In the genomic region with DNA sequence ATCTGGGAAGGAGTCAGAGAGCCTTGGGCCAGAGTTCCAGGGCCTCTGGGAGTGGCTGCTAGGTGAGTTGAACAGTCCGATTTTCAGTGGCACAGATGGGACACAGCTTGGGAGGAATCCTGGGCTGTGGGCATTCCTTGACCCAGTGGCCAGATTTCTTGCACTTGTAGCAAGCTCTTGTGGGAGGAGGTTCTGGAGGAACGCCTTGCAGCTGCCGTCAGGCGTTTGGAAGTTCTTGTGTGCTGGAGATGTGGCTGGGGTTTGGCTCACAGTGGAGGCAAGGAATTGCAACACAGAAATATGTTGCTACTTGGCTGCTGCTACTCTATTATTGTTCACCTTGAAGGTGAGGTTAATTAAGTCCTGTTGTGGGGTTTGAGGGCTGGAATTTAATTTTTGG, we compare ENCODE assay signal across 8 cellular contexts. TPM values are rescaled to one million over a fixed set of nuclear protein-coding genes. Genes with fewer than 3 reads are reported as not detected.
DNase-seq lines count a peak whose midpoint lies in the region; ATAC-seq and TF ChIP-seq lines count a peak whose summit lies in the region.
"Not testable (repeated sequence)": the region's sequence is repeated elsewhere in the genome, so short reads cannot be mapped to it uniquely, and the experiment has no call there.

No MANE protein-coding gene starts in this region.

- CTCF ChIA-PET in mammary epithelial cell (lab: Charles Lee; ENCODE audit: low non-redundant PET) = not testable (repeated sequence)

- H3K4me1 ChIP-seq in GM23248 (ENCODE audit: insufficient read depth) (peaks cover 39% of the 10 kb centered on the region), mammary epithelial cell (ENCODE audit: insufficient read depth, low read length) (peaks cover 24% of the 10 kb centered on the region), gastrocnemius medialis (peaks cover 0 to 15% of the 10 kb centered on the region in 2 donors)
- not testable (repeated sequence) for H3K4me1 ChIP-seq in right cardiac atrium (ENCODE audit: control insufficient read depth, insufficient read depth, low read length); mesenchymal stem cell (ENCODE audit: control insufficient read depth, insufficient read depth, low read depth, low read length); uterus

- not testable (repeated sequence) for H2BK120ac ChIP-seq in mesenchymal stem cell (ENCODE audit: low read depth, low read length)

- H3K23ac ChIP-seq in mesenchymal stem cell (ENCODE audit: low read length in 2 of 2) = not testable (repeated sequence)

- not testable (repeated sequence) for H3K9me2 ChIP-seq in GM23248 (ENCODE audit: insufficient read depth)

- peak; percentile 36 for DNase-seq in GM23248
- not testable (repeated sequence) for DNase-seq in mammary epithelial cell, mesenchymal stem cell
- peak; percentile 47 for DNase-seq in fibroblast of gingiva (ENCODE audit: low read depth)
- peak; percentile 24 for DNase-seq in fibroblast of villous mesenchyme (ENCODE audit: low read depth)
- DNase-seq in right cardiac atrium = peak in 2 of 3 donors; percentile 23 to 46
- DNase-seq in gastrocnemius medialis = peak; percentile 57 to 82
- peak; percentile 49 to 53 for DNase-seq in uterus

- H4K91ac ChIP-seq in mesenchymal stem cell (ENCODE audit: low read length) = not testable (repeated sequence)

- TF ChIP-seq CTCF in mammary epithelial cell (conservative IDR thresholded peaks at IDR 0.05 in 1 of 2, IDR thresholded peaks at IDR 0.05 in 1 of 2; ENCODE audit: extremely low read depth in 1 of 2, insufficient read depth in 1 of 2, low read depth in 1 of 2, low read length in 2 of 2); fibroblast of villous mesenchyme (IDR thresholded peaks at IDR 0.05; ENCODE audit: insufficient read depth, low read depth, low read length); gastrocnemius medialis (IDR thresholded peaks at IDR 0.05 in 4 of 5, conservative IDR thresholded peaks at IDR 0.05 in 1 of 5); uterus (IDR thresholded peaks at IDR 0.05): not testable (repeated sequence)

- 47 to 56% methylated on average over 4 of the region's 4 CpGs for WGBS in GM23248 (ENCODE audit: low coverage in 1 of 2, low lambda C conversion rate in 2 of 2, missing lambda C conversion rate in 2 of 2), 2 experiments
- WGBS in mammary epithelial cell (ENCODE audit: low coverage, missing lambda C conversion rate) = 18% methylated on average over 4 of the region's 4 CpGs
- 80% methylated on average over 4 of the region's 4 CpGs for WGBS in right cardiac atrium
- 89% methylated on average over 4 of the region's 4 CpGs for WGBS in mesenchymal stem cell

- H3K14ac ChIP-seq in mesenchymal stem cell (ENCODE audit: low read length in 2 of 2) = not testable (repeated sequence)

- H3K79me2 ChIP-seq in GM23248 (ENCODE audit: insufficient read depth); mammary epithelial cell (ENCODE audit: insufficient read depth, low read length): not testable (repeated sequence)

- H3K18ac ChIP-seq in mesenchymal stem cell (ENCODE audit: low read depth in 1 of 2, low read length in 2 of 2) = not testable (repeated sequence)

- H2BK5ac ChIP-seq in mesenchymal stem cell (ENCODE audit: low read depth, low read length, poor library complexity, severe bottlenecking) = not testable (repeated sequence)

- H3K4me3 ChIP-seq in GM23248; mammary epithelial cell (replicated peaks in 1 of 3; ENCODE audit: insufficient read depth in 1 of 3, low read depth in 2 of 3, low read length in 3 of 3); fibroblast of villous mesenchyme (ENCODE audit: low read depth, low read length); right cardiac atrium (ENCODE audit: low read length); mesenchymal stem cell (ENCODE audit: insufficient read depth in 1 of 2, low read depth in 1 of 2, low read length in 2 of 2); gastrocnemius medialis; uterus: not testable (repeated sequence)

- not testable (repeated sequence) for H3K4me2 ChIP-seq in GM23248 (ENCODE audit: unreplicated experiment); mammary epithelial cell (ENCODE audit: insufficient read depth, low read depth, low read length); mesenchymal stem cell (ENCODE audit: low read length, poor library complexity, severe bottlenecking)

- H3K27ac ChIP-seq in GM23248; mammary epithelial cell (ENCODE audit: insufficient read depth, low read depth, low read length); right cardiac atrium (ENCODE audit: low read length); mesenchymal stem cell (ENCODE audit: low read length, poor library complexity, severe bottlenecking); uterus: not testable (repeated sequence)
- H3K27ac ChIP-seq in gastrocnemius medialis = peak overlapping the region in 3 of 4 donors; percentile 43 to 73 (median 69)

- H2BK15ac ChIP-seq in mesenchymal stem cell (ENCODE audit: low read depth, poor library complexity, severe bottlenecking) = not testable (repeated sequence)

- H3K9me3 ChIP-seq in GM23248 (ENCODE audit: low read depth); mammary epithelial cell (replicated peaks; ENCODE audit: insufficient read depth, low read length); right cardiac atrium (ENCODE audit: control insufficient read depth, low read length); mesenchymal stem cell (ENCODE audit: control insufficient read depth, low read length); gastrocnemius medialis; uterus: not testable (repeated sequence)

- not testable (repeated sequence) for H4K20me1 ChIP-seq in GM23248 (ENCODE audit: insufficient read depth); mammary epithelial cell (ENCODE audit: insufficient read depth, low read length)

- in situ Hi-C loops in GM23248 (cut with MboI) (loop anchor here (25.0 kb wide), 1 partner anchor 878 kb away; no protein-coding TSS in a partner anchor), mammary epithelial cell (cut with MboI; ENCODE audit: low sequenced_read_pairs in 2 of 2) (loop anchor here in 1 of 2 donors (25.0 kb wide), 1 partner anchor 878 kb away; no protein-coding TSS in a partner anchor), gastrocnemius medialis (cut with MboI; ENCODE audit: low sequenced_read_pairs in 4 of 4) (loop anchor here in 2 of 4 donors (25.0 kb wide), 2 partner anchors 878 to 903 kb away; no protein-coding TSS in a partner anchor)

- H3K9ac ChIP-seq in GM23248; mammary epithelial cell (ENCODE audit: insufficient read depth, low read length); mesenchymal stem cell (ENCODE audit: low read length): not testable (repeated sequence)

- not testable (repeated sequence) for H2BK12ac ChIP-seq in mesenchymal stem cell (ENCODE audit: low read length in 2 of 2)

- intact Hi-C loops in mammary epithelial cell (cut with micrococcal nuclease); right cardiac atrium (cut with DNase I); gastrocnemius medialis (cut with DNase I; ENCODE audit: low total_unique reads); uterus (cut with DNase I; ENCODE audit: low total_unique reads): not testable (repeated sequence)

- H3K36me3 ChIP-seq in GM23248 (ENCODE audit: low read depth); mammary epithelial cell (ENCODE audit: insufficient read depth, low read length); mesenchymal stem cell (ENCODE audit: control insufficient read depth in 1 of 2, insufficient read depth in 2 of 2, low read depth in 1 of 2, low read length in 2 of 2); gastrocnemius medialis; uterus: not testable (repeated sequence)

- peak overlapping the region; percentile 38 for H2AK5ac ChIP-seq in mesenchymal stem cell (ENCODE audit: low read length, severe bottlenecking)

- H4K8ac ChIP-seq in mesenchymal stem cell (ENCODE audit: low read length) = not testable (repeated sequence)

- ATAC-seq in right cardiac atrium = not testable (repeated sequence)
- ATAC-seq in gastrocnemius medialis = peak; percentile 44 to 46

- BruUV-seq in mammary epithelial cell (replicated peaks; lab: Mats Ljungman, UMichigan) = not testable (repeated sequence)

- TF ChIP-seq POLR2A in gastrocnemius medialis (IDR thresholded peaks at IDR 0.05); uterus (IDR thresholded peaks at IDR 0.05): not testable (repeated sequence)

- not testable (repeated sequence) for H3K79me1 ChIP-seq in mesenchymal stem cell (replicated peaks; ENCODE audit: low read length, poor library complexity, severe bottlenecking)

- H2AFZ ChIP-seq in GM23248; mesenchymal stem cell (ENCODE audit: low read depth, low read length): not testable (repeated sequence)
- H2AFZ ChIP-seq in mammary epithelial cell (ENCODE audit: low read depth, low read length) = peak overlapping the region; percentile 64

- not testable (repeated sequence) for H3K4ac ChIP-seq in mesenchymal stem cell (ENCODE audit: low read depth in 1 of 2, low read length in 2 of 2)

- dilution Hi-C loops in mammary epithelial cell (cut with HindIII; ENCODE audit: low sequenced_read_pairs) = not testable (repeated sequence)

- H3F3A ChIP-seq in GM23248 (ENCODE audit: insufficient read depth) = peaks cover 36% of the 10 kb centered on the region

- not testable (repeated sequence) for H3K27me3 ChIP-seq in GM23248 (replicated peaks; ENCODE audit: insufficient read depth); mammary epithelial cell (ENCODE audit: insufficient read depth, low read length); right cardiac atrium (ENCODE audit: control insufficient read depth, insufficient read depth); mesenchymal stem cell (ENCODE audit: control insufficient read depth in 1 of 2, insufficient read depth in 1 of 2, low read length in 2 of 2); gastrocnemius medialis; uterus

RNA-seq across cellular contexts. Expression of a gene that starts 39.8 kb away (rescaled TPM):
- total RNA-seq in GM23248 (2014; rRNA removed; shearing (Covaris generic)) = 37.4 and 37.5 TPM in 2 replicates
- polyA plus RNA-seq in GM23248 (2016; fragmentation: Nextera tagmentation; extraction: Ambion mirVana) = 48.5 and 51.4 TPM in 2 replicates
- total RNA-seq in mammary epithelial cell = 10 to 100 TPM in 1 of 2 donors, under 1 TPM in 1; 0.33 to 14.3 TPM
- polyA plus RNA-seq in mammary epithelial cell = 4.0 TPM
- polyA minus RNA-seq in mammary epithelial cell = 26.6 TPM
- 27.1 and 47.5 TPM in 2 replicates for total RNA-seq in fibroblast of villous mesenchyme
- total RNA-seq in right cardiac atrium = 1 to 10 TPM; 1.7 to 7.3 (median 2.3) TPM
- 3.1 TPM for polyA plus RNA-seq in right cardiac atrium
- 9.6 TPM for polyA plus RNA-seq in mesenchymal stem cell (2013, experiment 1 of 2)
- 10.1 TPM for polyA plus RNA-seq in mesenchymal stem cell (2013, experiment 2 of 2)
- total RNA-seq in gastrocnemius medialis = 1 to 10 TPM; 1.5 to 6.4 (median 4.7) TPM
- 10 to 100 TPM in 2 of 4 donors, 1 to 10 TPM in 2; 4.4 to 46.9 (median 8.7) TPM for total RNA-seq in uterus

RNA-seq across cellular contexts. Expression of a gene that starts 59.6 kb away (rescaled TPM):
- total RNA-seq in GM23248 (2014; rRNA removed; shearing (Covaris generic)) = 52.9 and 74.0 TPM in 2 replicates
- 16.7 and 19.7 TPM in 2 replicates for polyA plus RNA-seq in GM23248 (2016; fragmentation: Nextera tagmentation; extraction: Ambion mirVana)
- total RNA-seq in mammary epithelial cell = 10 to 100 TPM; 43.0 to 43.3 TPM
- polyA plus RNA-seq in mammary epithelial cell = 20.3 TPM
- polyA minus RNA-seq in mammary epithelial cell = 38.5 TPM
- total RNA-seq in fibroblast of villous mesenchyme = 59.9 and 85.9 TPM in 2 replicates
- 10 to 100 TPM; 17.4 to 24.6 (median 20.6) TPM for total RNA-seq in right cardiac atrium
- polyA plus RNA-seq in right cardiac atrium = 5.6 TPM
- polyA plus RNA-seq in mesenchymal stem cell (2013, experiment 1 of 2) = 15.0 TPM
- polyA plus RNA-seq in mesenchymal stem cell (2013, experiment 2 of 2) = 15.8 TPM
- total RNA-seq in gastrocnemius medialis = 10 to 100 TPM; 11.0 to 34.4 (median 14.9) TPM
- 100 to 1,000 TPM in 1 of 4 donors, 10 to 100 TPM in 3; 53.8 to 128 (median 57.7) TPM for total RNA-seq in uterus
